ENCODE assay signal across 9 cellular contexts in the genomic region with DNA sequence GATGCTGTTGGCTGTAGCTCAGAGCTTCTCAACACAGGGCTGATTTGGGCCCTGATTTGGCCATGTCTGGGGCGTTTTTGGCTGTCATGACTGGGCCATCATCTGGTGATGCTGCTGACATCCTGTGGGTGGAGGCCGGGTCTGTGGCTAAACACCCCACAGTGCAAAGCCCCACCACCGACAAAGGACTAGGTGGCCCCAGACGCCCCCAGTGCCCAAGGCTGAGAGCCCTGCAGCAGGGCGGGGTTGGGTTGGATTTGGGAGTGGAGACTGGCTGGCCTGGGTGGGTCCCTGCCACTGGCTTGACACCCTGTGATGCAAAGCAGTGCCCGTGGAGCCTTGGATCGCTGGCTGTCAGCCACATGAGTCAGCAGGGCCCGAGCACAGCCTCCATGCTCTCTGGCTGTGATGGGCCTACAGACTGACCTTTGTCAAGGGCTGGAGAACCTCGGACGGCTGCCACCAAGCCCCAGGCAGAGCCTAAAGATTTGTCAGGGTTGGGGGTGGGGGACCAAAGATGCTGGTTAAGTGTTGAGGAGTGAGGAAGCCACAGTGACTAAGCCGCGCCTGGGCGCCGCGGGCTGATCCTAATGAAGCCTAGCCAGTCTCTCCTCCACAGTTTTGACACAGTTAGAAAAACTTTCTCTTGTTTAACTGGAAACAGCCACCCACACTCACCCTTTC. TPM values are rescaled to one million over a fixed set of nuclear protein-coding genes. Genes with fewer than 3 reads are reported as not detected.
DNase-seq lines count a peak whose midpoint lies in the region; ATAC-seq and TF ChIP-seq lines count a peak whose summit lies in the region.
"Had no signal": no experiment of that assay in that cellular context is flagged by ENCODE, and none has a peak within 500 bp of the region (broad histone marks: within the 10 kb centered on the region; RNA-seq: fewer than 3 reads in every experiment).

No MANE protein-coding gene starts in this region.

- no peak overlapping the region for H3K4me3 ChIP-seq in ascending aorta
- no peak overlapping the region for H3K4me3 ChIP-seq in skin epidermis

- no peak for ATAC-seq in GM18519 (IDR thresholded peaks at IDR 0.05; ENCODE audit: low FRiP score, unreplicated experiment)

- H3K36me3 Mint-ChIP-seq in activated CD4-positive, alpha-beta memory T cell treated with anti-CD3 and anti-CD28 coated beads, Interleukin-2, amount 10 ng/mL, durations not matched to agents 7 days and 5 days (ENCODE audit: low read depth) = no peaks in the 10 kb centered on the region

- no peaks in the 10 kb centered on the region for H3K9me3 ChIP-seq in ascending aorta

- no peaks in the 10 kb centered on the region for H3K4me1 Mint-ChIP-seq in activated CD4-positive, alpha-beta memory T cell treated with anti-CD3 and anti-CD28 coated beads, Interleukin-2, amount 10 ng/mL, durations not matched to agents 7 days and 5 days

- TF ChIP-seq CTCF in ascending aorta (IDR thresholded peaks at IDR 0.05) = no peak
- TF ChIP-seq CTCF in GM13977 (IDR thresholded peaks at IDR 0.05; ENCODE audit: extremely low read depth, insufficient read depth, missing control alignments) = no peak

- no peaks in the 10 kb centered on the region for H3K9me3 Mint-ChIP-seq in activated CD4-positive, alpha-beta memory T cell treated with anti-CD3 and anti-CD28 coated beads, Interleukin-2, amount 10 ng/mL, durations not matched to agents 7 days and 5 days

- H3K27me3 Mint-ChIP-seq in activated CD4-positive, alpha-beta memory T cell treated with anti-CD3 and anti-CD28 coated beads, Interleukin-2, amount 10 ng/mL, durations not matched to agents 7 days and 5 days = no peaks in the 10 kb centered on the region

- no peaks in the 10 kb centered on the region for H3K36me3 ChIP-seq in ascending aorta

- peaks cover 3 to 7% of the 10 kb centered on the region in 2 donors for H3K4me1 ChIP-seq in ascending aorta

- H3K27ac ChIP-seq in ascending aorta = peak overlapping the region; percentile 78 to 89
- peak overlapping the region in 11 of 21 experiments; percentile 4 to 85 (median 39) for H3K27ac ChIP-seq in skin epidermis

- intact Hi-C loops in ascending aorta (cut with DNase I) = loop anchor here (5.0 to 10.0 kb wide), 2 partner anchors 61 to 1284 kb away; a partner anchor contains a TSS

- H3K4me3 Mint-ChIP-seq in activated CD4-positive, alpha-beta memory T cell treated with anti-CD3 and anti-CD28 coated beads, Interleukin-2, amount 10 ng/mL, durations not matched to agents 7 days and 5 days = no peak overlapping the region

- H3K27me3 ChIP-seq in ascending aorta = no peaks in the 10 kb centered on the region

- in situ Hi-C loops in GM13977 (cut with MboI; ENCODE audit: low pct_unique_long_range_greater_than_20kb, low sequenced_read_pairs, unreplicated experiment) = no loop called here

- POLR2A ChIA-PET in activated CD4-positive, alpha-beta memory T cell treated with anti-CD3 and anti-CD28 coated beads, Interleukin-2, amount 10 ng/mL, durations not matched to agents 7 days and 5 days (lab: Charles Lee) = no interaction called here

- CTCF ChIA-PET in activated CD4-positive, alpha-beta memory T cell treated with anti-CD3 and anti-CD28 coated beads, Interleukin-2, amount 10 ng/mL, durations not matched to agents 7 days and 5 days (lab: Charles Lee) = no interaction called here

- no peak overlapping the region for H3K27ac Mint-ChIP-seq in activated CD4-positive, alpha-beta memory T cell treated with anti-CD3 and anti-CD28 coated beads, Interleukin-2, amount 10 ng/mL, durations not matched to agents 7 days and 5 days

- peak; percentile 93 for DNase-seq in GM04504 (ENCODE audit: low read depth)
- DNase-seq in ascending aorta (ENCODE audit: low spot score in 2 of 2) = peak; percentile 53 to 92
- DNase-seq in iPS-NIHi7 (ENCODE audit: extremely low spot score) = peak; percentile 45
- DNase-seq in activated CD4-positive, alpha-beta memory T cell treated with anti-CD3 and anti-CD28 coated beads, Interleukin-2, amount 10 ng/mL, durations not matched to agents 7 days and 5 days = no peak
- no peak for DNase-seq in NCI-H146 treated with DMSO at 0.1 percent for 48 hours (lab: John Stamatoyannopoulos, UW; ENCODE audit: unreplicated experiment)
- no peak for DNase-seq in GM13977 (ENCODE audit: low spot score)
- DNase-seq: cerebellar nuclear complex had no signal

RNA-seq across cellular contexts. Expression of a gene that starts 28.3 kb away (rescaled TPM):
- 0.85 TPM for total RNA-seq in ascending aorta
- total RNA-seq in activated CD4-positive, alpha-beta memory T cell treated with anti-CD3 and anti-CD28 coated beads, Interleukin-2, amount 10 ng/mL, durations not matched to agents 7 days and 5 days = not detected

Comparison
In these comparisons a context has a peak if more than half of its experiments do, and no peak if none do; other contexts are left out.
1. DNase-seq: peak in GM04504 (single experiment), ascending aorta (2 of 2) and iPS-NIHi7 (single experiment); none in activated CD4-positive, alpha-beta memory T cell treated with anti-CD3 and anti-CD28 coated beads, Interleukin-2, amount 10 ng/mL, durations not matched to agents 7 days and 5 days (single experiment), NCI-H146 treated with DMSO at 0.1 percent for 48 hours (single experiment) and GM13977 (single experiment).